ENCODE assay signal across 17 cellular contexts in the genomic region with DNA sequence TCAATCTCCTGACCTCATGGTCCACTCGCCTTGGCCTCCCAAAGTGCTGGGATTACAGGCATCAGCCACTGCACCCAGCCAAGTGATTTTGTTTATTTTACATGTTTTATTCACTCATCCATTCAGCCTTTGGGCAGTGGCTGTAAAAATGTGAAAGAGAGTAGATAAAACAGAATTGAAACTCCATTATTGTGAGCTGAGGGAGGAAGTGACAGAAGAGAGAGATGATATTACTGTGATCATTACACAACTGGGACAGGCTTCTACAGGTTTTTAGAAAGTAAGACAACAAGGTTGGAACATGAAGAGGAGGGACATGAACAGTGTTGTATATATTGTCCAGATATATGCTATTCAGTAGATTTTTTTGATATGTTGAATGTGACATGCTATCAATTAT. TPM values are rescaled to one million over a fixed set of nuclear protein-coding genes. Genes with fewer than 3 reads are reported as not detected.
DNase-seq lines count a peak whose midpoint lies in the region; ATAC-seq and TF ChIP-seq lines count a peak whose summit lies in the region.
"Had no signal": no experiment of that assay in that cellular context is flagged by ENCODE, and none has a peak within 500 bp of the region (broad histone marks: within the 10 kb centered on the region; RNA-seq: fewer than 3 reads in every experiment).

No MANE protein-coding gene starts in this region.

- H3K27me3 ChIP-seq in transverse colon = no peaks in the 10 kb centered on the region
- H3K27me3 ChIP-seq: SJSA1, uterus had no signal

- TF ChIP-seq CTCF in transverse colon (IDR thresholded peaks at IDR 0.05) = no peak

- H3K36me3 Mint-ChIP-seq in activated CD4-positive, alpha-beta T cell treated with anti-CD3 and anti-CD28 coated beads for 36 hours (ENCODE audit: low read depth) = peaks cover 46% of the 10 kb centered on the region
- H3K36me3 Mint-ChIP-seq in activated CD4-positive, alpha-beta T cell treated with anti-CD3 and anti-CD28 coated beads, Interleukin-2, amount 10 ng/mL, durations not matched to agents 24 days and 14 days (ENCODE audit: low read depth) = peaks cover 50% of the 10 kb centered on the region
- H3K36me3 Mint-ChIP-seq in activated naive CD8-positive, alpha-beta T cell treated with anti-CD3 and anti-CD28 coated beads for 36 hours = peaks cover 46% of the 10 kb centered on the region

- POLR2A ChIA-PET in activated CD4-positive, alpha-beta T cell treated with anti-CD3 and anti-CD28 coated beads for 36 hours (lab: Charles Lee) = no interaction called here
- POLR2A ChIA-PET in HEK293T (lab: Yijun Ruan, JAX) = no interaction called here

- no peak overlapping the region for H3K4me3 ChIP-seq in transverse colon
- H3K4me3 ChIP-seq: SJSA1, uterus had no signal

- H3K4me1 ChIP-seq in transverse colon = no peaks in the 10 kb centered on the region
- H3K4me1 ChIP-seq: SJSA1, uterus had no signal

- 67 to 89% methylated on average over 1 of the region's 1 CpG for WGBS in transverse colon (ENCODE audit: low coverage in 1 of 2), 2 donors

- intact Hi-C loops in activated CD4-positive, alpha-beta T cell treated with anti-CD3 and anti-CD28 coated beads for 36 hours (cut with DNase I, micrococcal nuclease) = no loop called here
- intact Hi-C loops in activated CD4-positive, alpha-beta T cell treated with anti-CD3 and anti-CD28 coated beads, Interleukin-2, amount 10 ng/mL, durations not matched to agents 24 days and 14 days (cut with micrococcal nuclease) = no loop called here
- intact Hi-C loops in transverse colon (cut with DNase I; ENCODE audit: low total_unique reads) = no loop called here

- H3K27ac Mint-ChIP-seq in activated CD4-positive, alpha-beta T cell treated with anti-CD3 and anti-CD28 coated beads for 36 hours = peak overlapping the region; percentile 17
- no peak overlapping the region for H3K27ac Mint-ChIP-seq in activated CD4-positive, alpha-beta T cell treated with anti-CD3 and anti-CD28 coated beads, Interleukin-2, amount 10 ng/mL, durations not matched to agents 24 days and 14 days
- H3K27ac Mint-ChIP-seq in activated naive CD8-positive, alpha-beta T cell treated with anti-CD3 and anti-CD28 coated beads for 36 hours = peak overlapping the region; percentile 3

- H3K36me3 ChIP-seq in transverse colon = peaks cover 0 to 62% (median 19%) of the 10 kb centered on the region in 4 donors

- peaks cover 7% of the 10 kb centered on the region for H3K4me1 Mint-ChIP-seq in activated CD4-positive, alpha-beta T cell treated with anti-CD3 and anti-CD28 coated beads for 36 hours
- H3K4me1 Mint-ChIP-seq in activated CD4-positive, alpha-beta T cell treated with anti-CD3 and anti-CD28 coated beads, Interleukin-2, amount 10 ng/mL, durations not matched to agents 24 days and 14 days = no peaks in the 10 kb centered on the region
- H3K4me1 Mint-ChIP-seq in activated naive CD8-positive, alpha-beta T cell treated with anti-CD3 and anti-CD28 coated beads for 36 hours = peaks cover 4% of the 10 kb centered on the region

- H3K27ac ChIP-seq in transverse colon = no peak overlapping the region
- H3K27ac ChIP-seq: SJSA1, uterus had no signal

- no peak for TF ChIP-seq POLR2A in transverse colon (IDR thresholded peaks at IDR 0.05)

- no peak for TF ChIP-seq EP300 in transverse colon (IDR thresholded peaks at IDR 0.05; ENCODE audit: low read depth)

- in situ Hi-C loops in transverse colon (cut with MboI; ENCODE audit: low pct_ligation_motif_present in 1 of 4, low pct_unique_long_range_greater_than_20kb in 1 of 4, low sequenced_read_pairs in 3 of 4) = no loop called here

- H3K4me3 Mint-ChIP-seq in activated CD4-positive, alpha-beta T cell treated with anti-CD3 and anti-CD28 coated beads for 36 hours = no peak overlapping the region
- H3K4me3 Mint-ChIP-seq in activated CD4-positive, alpha-beta T cell treated with anti-CD3 and anti-CD28 coated beads, Interleukin-2, amount 10 ng/mL, durations not matched to agents 24 days and 14 days = no peak overlapping the region
- no peak overlapping the region for H3K4me3 Mint-ChIP-seq in activated naive CD8-positive, alpha-beta T cell treated with anti-CD3 and anti-CD28 coated beads for 36 hours

- no peak for DNase-seq in activated CD4-positive, alpha-beta T cell treated with anti-CD3 and anti-CD28 coated beads for 36 hours
- DNase-seq in activated CD4-positive, alpha-beta T cell treated with anti-CD3 and anti-CD28 coated beads, Interleukin-2, amount 10 ng/mL, durations not matched to agents 24 days and 14 days = no peak
- no peak for DNase-seq in activated naive CD8-positive, alpha-beta T cell treated with anti-CD3 and anti-CD28 coated beads for 36 hours
- DNase-seq in HEK293T (ENCODE audit: extremely low spot score) = no peak
- no peak for DNase-seq in transverse colon
- DNase-seq in amniotic stem cell (lab: John Stamatoyannopoulos, UW) = no peak
- DNase-seq: activated CD4-positive, alpha-beta T cell treated with anti-CD3 and anti-CD28 coated beads for 1 hour; activated effector memory CD4-positive, alpha-beta T cell treated with Interleukin-2 at 50 U/mL for 16 hours; erythroblast; IMR-90; NCI-H187 treated with DMSO at 0.1 percent for 48 hours; NCI-H82; uterus had no signal

- CTCF ChIA-PET in activated CD4-positive, alpha-beta T cell treated with anti-CD3 and anti-CD28 coated beads for 36 hours (lab: Charles Lee) = interaction anchor here (0.7 kb wide), 2 partner anchors 14 to 250 kb away, joined by 3 read pairs; no protein-coding TSS in a partner anchor
- CTCF ChIA-PET in HEK293T (lab: Yijun Ruan, JAX) = interaction anchor here (0.9 kb wide), 1 partner anchor 17 kb away, joined by 4 read pairs; no protein-coding TSS in a partner anchor

- no peaks in the 10 kb centered on the region for H3K27me3 Mint-ChIP-seq in activated CD4-positive, alpha-beta T cell treated with anti-CD3 and anti-CD28 coated beads for 36 hours
- no peaks in the 10 kb centered on the region for H3K27me3 Mint-ChIP-seq in activated CD4-positive, alpha-beta T cell treated with anti-CD3 and anti-CD28 coated beads, Interleukin-2, amount 10 ng/mL, durations not matched to agents 24 days and 14 days
- H3K27me3 Mint-ChIP-seq in activated naive CD8-positive, alpha-beta T cell treated with anti-CD3 and anti-CD28 coated beads for 36 hours = no peaks in the 10 kb centered on the region

- peaks cover 0 to 7% of the 10 kb centered on the region in 2 donors for H3K9me3 ChIP-seq in transverse colon

- peaks cover 7% of the 10 kb centered on the region for H3K9me3 Mint-ChIP-seq in activated CD4-positive, alpha-beta T cell treated with anti-CD3 and anti-CD28 coated beads for 36 hours (ENCODE audit: low read depth)
- H3K9me3 Mint-ChIP-seq in activated CD4-positive, alpha-beta T cell treated with anti-CD3 and anti-CD28 coated beads, Interleukin-2, amount 10 ng/mL, durations not matched to agents 24 days and 14 days = peaks cover 7% of the 10 kb centered on the region
- peaks cover 13% of the 10 kb centered on the region for H3K9me3 Mint-ChIP-seq in activated naive CD8-positive, alpha-beta T cell treated with anti-CD3 and anti-CD28 coated beads for 36 hours

- ATAC-seq in activated CD4-positive, alpha-beta T cell treated with anti-CD3 and anti-CD28 coated beads for 36 hours = peak; percentile 61
- ATAC-seq in GM19395 (IDR thresholded peaks at IDR 0.05; ENCODE audit: unreplicated experiment) = peak; percentile 78
- ATAC-seq in HG03108 (IDR thresholded peaks at IDR 0.05; ENCODE audit: unreplicated experiment) = peak; percentile 58

TF ChIP-seq in HEK293T, 16 proteins besides CTCF, POLR2A, EP300 and RAD21:
- TF ChIP-seq TARDBP (IDR thresholded peaks at IDR 0.05) = no peak
- TF ChIP-seq FOXM1 (IDR thresholded peaks at IDR 0.05; ENCODE audit: borderline replicate concordance) = no peak

RNA-seq across cellular contexts. Expression of a gene that starts 25.0 kb away (rescaled TPM):
- total RNA-seq in activated CD4-positive, alpha-beta T cell treated with anti-CD3 and anti-CD28 coated beads for 36 hours = 10 to 100 TPM; 16.8 to 20.2 TPM
- total RNA-seq in activated CD4-positive, alpha-beta T cell treated with anti-CD3 and anti-CD28 coated beads, Interleukin-2, amount 10 ng/mL, durations not matched to agents 24 days and 14 days = 17.3 TPM in 2 replicates
- total RNA-seq in activated naive CD8-positive, alpha-beta T cell treated with anti-CD3 and anti-CD28 coated beads for 36 hours = 10 to 100 TPM; 12.5 to 13.9 TPM
- 10 to 100 TPM; 11.2 to 42.7 (median 26.4) TPM for total RNA-seq in transverse colon

RNA-seq across cellular contexts. Expression of a gene that starts 59.3 kb away (rescaled TPM):
- 10 to 100 TPM; 19.4 to 19.8 TPM for total RNA-seq in activated CD4-positive, alpha-beta T cell treated with anti-CD3 and anti-CD28 coated beads for 36 hours
- 9.4 and 12.1 TPM in 2 replicates for total RNA-seq in activated CD4-positive, alpha-beta T cell treated with anti-CD3 and anti-CD28 coated beads, Interleukin-2, amount 10 ng/mL, durations not matched to agents 24 days and 14 days
- total RNA-seq in activated naive CD8-positive, alpha-beta T cell treated with anti-CD3 and anti-CD28 coated beads for 36 hours = 10 to 100 TPM; 10.3 to 11.3 TPM
- not detected for total RNA-seq in transverse colon
- total RNA-seq: cardiac septum had no signal
